18 cellular contexts compared by ENCODE assay signal in genomic region chr3:122714269-122714668, GRCh38. TPM values are rescaled to one million over a fixed set of nuclear protein-coding genes. Genes with fewer than 3 reads are reported as not detected.
A peak's percentile ranks its signal among the peaks of the same experiment; 100 is the strongest.
DNase-seq lines count a peak whose midpoint lies in the region; ATAC-seq and TF ChIP-seq lines count a peak whose summit lies in the region.
"Had no signal": no experiment of that assay in that cellular context is flagged by ENCODE, and none has a peak within 500 bp of the region (broad histone marks: within the 10 kb centered on the region; RNA-seq: fewer than 3 reads in every experiment).

No MANE protein-coding gene starts in this region.

- no peak overlapping the region for H3K4me3 ChIP-seq in heart right ventricle
- no peak overlapping the region for H3K4me3 ChIP-seq in testis
- H3K4me3 ChIP-seq: Peyer's patch had no signal

- intact Hi-C loops in heart right ventricle (cut with DNase I) (no loop called here), left ventricle myocardium superior (cut with micrococcal nuclease) (no loop called here), testis (cut with DNase I; ENCODE audit: low total_unique reads) (no loop called here)

- no peak for TF ChIP-seq POLR2A in testis (IDR thresholded peaks at IDR 0.05)

- H3K9me3 ChIP-seq in heart right ventricle (peaks cover 0 to 3% (median 0%) of the 10 kb centered on the region in 11 donors), testis (no peaks in the 10 kb centered on the region)
- H3K9me3 ChIP-seq: Peyer's patch had no signal

- DNase-seq in heart right ventricle (no peak), left ventricle myocardium superior (no peak), RPMI7951 (ENCODE audit: low read depth) (peak; percentile 46), dermis microvascular lymphatic vessel endothelial cell (ENCODE audit: low read depth in 2 of 2) (peak; percentile 63 to 66), NCI-H187 treated with DMSO at 0.1 percent for 48 hours (lab: John Stamatoyannopoulos, UW) (no peak), testis (no peak)
- DNase-seq in stimulated activated effector memory CD8-positive, alpha-beta T cell treated with anti-CD3 and anti-CD28 coated beads, Interleukin-12 subunit alpha, Interleukin-12 subunit beta, amount 100 ng/mL, for 72 hours (ENCODE audit: low spot score in 2 of 2): no peak
- DNase-seq: H7, KG1, NCI-H1105 treated with DMSO at 0.1 percent for 48 hours, NCI-H2081, NCI-H2171, NCI-H524 treated with DMSO at 0.1 percent for 48 hours, NCI-H82, Peyer's patch had no signal

- ATAC-seq in heart right ventricle (peak in 5 of 8 donors; percentile 37 to 80 (median 53)), left ventricle myocardium superior (no peak), GM18907 (IDR thresholded peaks at IDR 0.05; ENCODE audit: unreplicated experiment) (no peak)
- ATAC-seq in stimulated activated effector memory CD8-positive, alpha-beta T cell treated with anti-CD3 and anti-CD28 coated beads, Interleukin-12 subunit alpha, Interleukin-12 subunit beta, amount 100 ng/mL, for 72 hours: no peak

- no peak overlapping the region for H3K27ac ChIP-seq in heart right ventricle
- H3K27ac ChIP-seq in testis: no peak overlapping the region
- H3K27ac ChIP-seq: HL-60, Peyer's patch had no signal

- WGBS in heart right ventricle, 2 donors: 73 to 75% methylated on average over 4 of the region's 4 CpGs
- WGBS in testis, 2 donors: 83 to 86% methylated on average over 4 of the region's 4 CpGs

- H3K27me3 ChIP-seq in heart right ventricle (no peaks in the 10 kb centered on the region), testis (no peaks in the 10 kb centered on the region)
- H3K27me3 ChIP-seq: Peyer's patch had no signal

- peaks cover 92% of the 10 kb centered on the region for H3K36me3 Mint-ChIP-seq in stimulated activated effector memory CD8-positive, alpha-beta T cell treated with anti-CD3 and anti-CD28 coated beads, Interleukin-12 subunit alpha, Interleukin-12 subunit beta, amount 100 ng/mL, for 72 hours

- H3K4me1 ChIP-seq in heart right ventricle (peaks cover 0 to 18% (median 0%) of the 10 kb centered on the region in 9 donors), testis (no peaks in the 10 kb centered on the region)
- H3K4me1 ChIP-seq: Peyer's patch had no signal

- peak overlapping the region; percentile 67 for H3K27ac Mint-ChIP-seq in stimulated activated effector memory CD8-positive, alpha-beta T cell treated with anti-CD3 and anti-CD28 coated beads, Interleukin-12 subunit alpha, Interleukin-12 subunit beta, amount 100 ng/mL, for 72 hours

- H3K4me3 Mint-ChIP-seq in stimulated activated effector memory CD8-positive, alpha-beta T cell treated with anti-CD3 and anti-CD28 coated beads, Interleukin-12 subunit alpha, Interleukin-12 subunit beta, amount 100 ng/mL, for 72 hours: no peak overlapping the region
- H3K4me3 Mint-ChIP-seq: CD14-positive monocyte had no signal

- TF ChIP-seq CTCF in heart right ventricle (IDR thresholded peaks at IDR 0.05) (no peak), testis (IDR thresholded peaks at IDR 0.05) (no peak)

- H3K36me3 ChIP-seq in heart right ventricle: peaks cover 0 to 84% (median 0%) of the 10 kb centered on the region in 9 donors
- H3K36me3 ChIP-seq in testis (ENCODE audit: low read depth, missing control alignments): no peaks in the 10 kb centered on the region

- no peaks in the 10 kb centered on the region for H3K9me3 Mint-ChIP-seq in stimulated activated effector memory CD8-positive, alpha-beta T cell treated with anti-CD3 and anti-CD28 coated beads, Interleukin-12 subunit alpha, Interleukin-12 subunit beta, amount 100 ng/mL, for 72 hours

- peaks cover 29% of the 10 kb centered on the region for H3K4me1 Mint-ChIP-seq in stimulated activated effector memory CD8-positive, alpha-beta T cell treated with anti-CD3 and anti-CD28 coated beads, Interleukin-12 subunit alpha, Interleukin-12 subunit beta, amount 100 ng/mL, for 72 hours
- H3K4me1 Mint-ChIP-seq: CD14-positive monocyte had no signal

RNA-seq across cellular contexts. Expression of gene PARP14, which starts 33.6 kb away (rescaled TPM):
- total RNA-seq in heart right ventricle (10 to 100 TPM in 9 of 10 donors, 1 to 10 TPM in 1; 8.9 to 81.9 (median 13.2) TPM), left ventricle myocardium superior (13.3 TPM), dermis microvascular lymphatic vessel endothelial cell (64.2 and 64.8 TPM in 2 replicates), testis (10 to 100 TPM; 11.3 to 18.2 TPM)
- polyA plus RNA-seq in heart right ventricle (10 to 100 TPM in 1 of 2 donors, 1 to 10 TPM in 1; 4.1 to 13.5 TPM), testis (ENCODE audit: insufficient read depth, low read depth, low replicate concordance) (8.8 TPM)
- total RNA-seq in RPMI7951 (2014; rRNA removed; shearing (Covaris generic)): 73.7 and 113 TPM in 2 replicates

Comparison
In these comparisons a context has a peak if more than half of its experiments do, and no peak if none do; other contexts are left out.
1. ATAC-seq: peak in heart right ventricle (5 of 8); none in left ventricle myocardium superior (single experiment), stimulated activated effector memory CD8-positive, alpha-beta T cell treated with anti-CD3 and anti-CD28 coated beads, Interleukin-12 subunit alpha, Interleukin-12 subunit beta, amount 100 ng/mL, for 72 hours (single experiment) and GM18907 (single experiment).
2. DNase-seq: peak in RPMI7951 (single experiment) and dermis microvascular lymphatic vessel endothelial cell (2 of 2); none in heart right ventricle (0 of 2), left ventricle myocardium superior (single experiment), stimulated activated effector memory CD8-positive, alpha-beta T cell treated with anti-CD3 and anti-CD28 coated beads, Interleukin-12 subunit alpha, Interleukin-12 subunit beta, amount 100 ng/mL, for 72 hours (0 of 2), NCI-H187 treated with DMSO at 0.1 percent for 48 hours (single experiment) and testis (single experiment).